ENCODE assay signal across 11 cellular contexts in genomic region chr12:110141389-110141788, GRCh38. TPM values are rescaled to one million over a fixed set of nuclear protein-coding genes. Genes with fewer than 3 reads are reported as not detected.
DNase-seq lines count a peak whose midpoint lies in the region; ATAC-seq and TF ChIP-seq lines count a peak whose summit lies in the region.
"Had no signal": no experiment of that assay in that cellular context is flagged by ENCODE, and none has a peak within 500 bp of the region (broad histone marks: within the 10 kb centered on the region; RNA-seq: fewer than 3 reads in every experiment).

No MANE protein-coding gene starts in this region.

- DNase-seq in IMR-90 = peak; percentile 65
- DNase-seq in dedifferentiated amniotic fluid mesenchymal stem cell (ENCODE audit: extremely low spot score) = peak; percentile 53
- peak in 2 of 3 donors; percentile 53 to 57 for DNase-seq in right lobe of liver
- peak; percentile 29 for DNase-seq in transverse colon
- DNase-seq in activated CD4-positive, alpha-beta T cell treated with anti-CD3 and anti-CD28 coated beads for 1 hour = no peak
- DNase-seq in NCI-H2227 (lab: John Stamatoyannopoulos, UW; ENCODE audit: unreplicated experiment) = no peak
- DNase-seq in activated CD8-positive, alpha-beta T cell treated with anti-CD3 and anti-CD28 coated beads, Interleukin-2, amount 10 ng/mL, durations not matched to agents 7 days and 5 days = no peak
- DNase-seq: mesendoderm, NCI-H524 treated with DMSO at 0.1 percent for 48 hours, substantia nigra had no signal

- H3K79me1 ChIP-seq in IMR-90 (ENCODE audit: low read depth in 1 of 2, low read length in 2 of 2) = peaks cover 0 to 3% of the 10 kb centered on the region in 2 experiments; a peak in 2 of 4 replicates

- in situ Hi-C loops in IMR-90 (cut with MboI; ENCODE audit: low sequenced_read_pairs) (no loop called here), transverse colon (cut with MboI; ENCODE audit: low pct_ligation_motif_present in 1 of 4, low pct_unique_long_range_greater_than_20kb in 1 of 4, low sequenced_read_pairs in 3 of 4) (no loop called here)

- H3K56ac ChIP-seq in IMR-90 (ENCODE audit: extremely low read depth, insufficient read depth, low read length) = no peak overlapping the region

- no peak overlapping the region for H2AK5ac ChIP-seq in IMR-90 (ENCODE audit: low read depth, low read length)

- TF ChIP-seq CTCF in IMR-90 (conservative IDR thresholded peaks at IDR 0.05; ENCODE audit: low read depth, low read length) (no peak), right lobe of liver (IDR thresholded peaks at IDR 0.05) (no peak), transverse colon (IDR thresholded peaks at IDR 0.05) (no peak)

- dilution Hi-C loops in IMR-90 (cut with HindIII; ENCODE audit: low sequenced_read_pairs, unreplicated experiment) = no loop called here

- H3K4ac ChIP-seq in IMR-90 (ENCODE audit: low read depth, low read length) = no peak overlapping the region

- no peak overlapping the region for H2BK20ac ChIP-seq in IMR-90 (ENCODE audit: low read depth, low read length)

- H3K27ac ChIP-seq in IMR-90 (ENCODE audit: insufficient read depth, low read length) (no peak overlapping the region), right lobe of liver (peak overlapping the region in 1 of 3 donors; percentile 44), transverse colon (peak overlapping the region; percentile 7 to 64 (median 34))
- H3K27ac ChIP-seq: parathyroid adenoma had no signal

- H4K8ac ChIP-seq in IMR-90 (ENCODE audit: low read depth in 2 of 2, low read length in 2 of 2) = no peak overlapping the region

- H3K4me1 Mint-ChIP-seq in activated CD8-positive, alpha-beta T cell treated with anti-CD3 and anti-CD28 coated beads, Interleukin-2, amount 10 ng/mL, durations not matched to agents 7 days and 5 days (ENCODE audit: low read depth) = no peaks in the 10 kb centered on the region

- H3K4me2 ChIP-seq in IMR-90 (ENCODE audit: low read depth, low read length) = no peak overlapping the region

- no peak overlapping the region for H4K5ac ChIP-seq in IMR-90 (ENCODE audit: low read depth, low read length)

- H3K9ac ChIP-seq in IMR-90 (ENCODE audit: low read depth, low read length) = no peak overlapping the region
- H3K9ac ChIP-seq: parathyroid adenoma had no signal

- H2BK120ac ChIP-seq in IMR-90 (ENCODE audit: low read depth, low read length) = no peak overlapping the region

- no peak overlapping the region for H2BK15ac ChIP-seq in IMR-90 (ENCODE audit: low read depth, low read length)

- TF ChIP-seq POLR2A in IMR-90 (IDR thresholded peaks at IDR 0.05; ENCODE audit: low read depth, low read length) (no peak), right lobe of liver (IDR thresholded peaks at IDR 0.05) (no peak), transverse colon (IDR thresholded peaks at IDR 0.05) (no peak)

- no peak overlapping the region for H3K18ac ChIP-seq in IMR-90 (ENCODE audit: low read depth, low read length)

- no peak overlapping the region for H4K91ac ChIP-seq in IMR-90 (ENCODE audit: insufficient read depth, low read depth, low read length)

- H3K4me3 ChIP-seq in IMR-90 (ENCODE audit: insufficient read depth, low read depth, low read length) (no peak overlapping the region), right lobe of liver (no peak overlapping the region), transverse colon (no peak overlapping the region)

- H3K4me3 Mint-ChIP-seq in activated CD8-positive, alpha-beta T cell treated with anti-CD3 and anti-CD28 coated beads, Interleukin-2, amount 10 ng/mL, durations not matched to agents 7 days and 5 days = no peak overlapping the region

- intact Hi-C loops in IMR-90 (cut with micrococcal nuclease) = no loop called here
- intact Hi-C loops in right lobe of liver (cut with DNase I) = no loop called here
- intact Hi-C loops in transverse colon (cut with DNase I; ENCODE audit: low total_unique reads) = no loop called here

- H2BK5ac ChIP-seq in IMR-90 (ENCODE audit: low read depth, low read length, poor library complexity, severe bottlenecking) = peak overlapping the region; percentile 24

- H3K9me3 Mint-ChIP-seq in activated CD8-positive, alpha-beta T cell treated with anti-CD3 and anti-CD28 coated beads, Interleukin-2, amount 10 ng/mL, durations not matched to agents 7 days and 5 days (ENCODE audit: insufficient read depth) = no peaks in the 10 kb centered on the region

- CTCF ChIA-PET in IMR-90 (lab: Yijun Ruan, JAX) = no interaction called here
- CTCF ChIA-PET in activated CD8-positive, alpha-beta T cell treated with anti-CD3 and anti-CD28 coated beads, Interleukin-2, amount 10 ng/mL, durations not matched to agents 7 days and 5 days (lab: Charles Lee) = no interaction called here

- TF ChIP-seq RAD21 in IMR-90 (IDR thresholded peaks at IDR 0.05; ENCODE audit: low read length) = no peak

- no peak for ATAC-seq in IMR-90 (ENCODE audit: low read depth)
- ATAC-seq in right lobe of liver = peak; percentile 79 to 90 (median 86)
- no peak for ATAC-seq in activated CD8-positive, alpha-beta T cell treated with anti-CD3 and anti-CD28 coated beads, Interleukin-2, amount 10 ng/mL, durations not matched to agents 7 days and 5 days

- H3K23ac ChIP-seq in IMR-90 (ENCODE audit: low read depth, low read length) = no peak overlapping the region

- POLR2A ChIA-PET in IMR-90 (lab: Charles Lee; ENCODE audit: unreplicated experiment) = no interaction called here
- POLR2A ChIA-PET in activated CD8-positive, alpha-beta T cell treated with anti-CD3 and anti-CD28 coated beads, Interleukin-2, amount 10 ng/mL, durations not matched to agents 7 days and 5 days (lab: Charles Lee) = no interaction called here

- H3K9me1 ChIP-seq in IMR-90 (ENCODE audit: insufficient read depth, low read length) = no peaks in the 10 kb centered on the region

- H3K4me1 ChIP-seq in IMR-90 (ENCODE audit: control insufficient read depth, insufficient read depth, low read length) = no peaks in the 10 kb centered on the region
- no peaks in the 10 kb centered on the region for H3K4me1 ChIP-seq in right lobe of liver
- no peaks in the 10 kb centered on the region for H3K4me1 ChIP-seq in transverse colon
- H3K4me1 ChIP-seq: parathyroid adenoma had no signal

- TF ChIP-seq EP300 in transverse colon (IDR thresholded peaks at IDR 0.05; ENCODE audit: low read depth) = no peak

- H3K27me3 Mint-ChIP-seq in activated CD8-positive, alpha-beta T cell treated with anti-CD3 and anti-CD28 coated beads, Interleukin-2, amount 10 ng/mL, durations not matched to agents 7 days and 5 days (ENCODE audit: low read depth) = no peaks in the 10 kb centered on the region

- H3K27ac Mint-ChIP-seq in activated CD8-positive, alpha-beta T cell treated with anti-CD3 and anti-CD28 coated beads, Interleukin-2, amount 10 ng/mL, durations not matched to agents 7 days and 5 days = no peak overlapping the region

- H3K27me3 ChIP-seq in IMR-90 (ENCODE audit: control insufficient read depth, insufficient read depth, low read length) = no peaks in the 10 kb centered on the region
- no peaks in the 10 kb centered on the region for H3K27me3 ChIP-seq in right lobe of liver
- no peaks in the 10 kb centered on the region for H3K27me3 ChIP-seq in transverse colon

- no peaks in the 10 kb centered on the region for H3K36me3 Mint-ChIP-seq in activated CD8-positive, alpha-beta T cell treated with anti-CD3 and anti-CD28 coated beads, Interleukin-2, amount 10 ng/mL, durations not matched to agents 7 days and 5 days (ENCODE audit: low read depth)

- H3K9me3 ChIP-seq in IMR-90 (ENCODE audit: control insufficient read depth, insufficient read depth, low read length) (no peaks in the 10 kb centered on the region), right lobe of liver (no peaks in the 10 kb centered on the region), transverse colon (no peaks in the 10 kb centered on the region)

- H2AK9ac ChIP-seq in IMR-90 (replicated peaks; ENCODE audit: low read depth, low read length, poor library complexity) = no peak overlapping the region

- no TSS peak for BruUV-seq in IMR-90 (replicated peaks; lab: Mats Ljungman, UMichigan)

- no peaks in the 10 kb centered on the region for H4K20me1 ChIP-seq in IMR-90 (ENCODE audit: insufficient read depth, low read length)

- peaks cover 24% of the 10 kb centered on the region for H3K36me3 ChIP-seq in IMR-90 (ENCODE audit: control insufficient read depth, insufficient read depth, low read length)
- peaks cover 0 to 7% (median 2%) of the 10 kb centered on the region in 4 donors for H3K36me3 ChIP-seq in right lobe of liver
- H3K36me3 ChIP-seq in transverse colon = peaks cover 0 to 7% (median 3%) of the 10 kb centered on the region in 4 donors

- WGBS in IMR-90 (ENCODE audit: extremely low coverage in 2 of 2, insufficient read length in 1 of 2), 2 experiments = 100% methylated on average over 1 of the region's 6 CpGs; no CpG with 5 or more reads in 1 of the 2 experiments
- WGBS in right lobe of liver (ENCODE audit: insufficient coverage, low coverage, low lambda C conversion rate, missing lambda C conversion rate) = 19% methylated on average over 6 of the region's 6 CpGs
- 72 to 76% methylated on average over 3 to 6 of the region's 6 CpGs for WGBS in transverse colon (ENCODE audit: low coverage in 1 of 2), 2 donors

- no peak overlapping the region for H3K14ac ChIP-seq in IMR-90 (replicated peaks; ENCODE audit: low read depth, low read length)

- no peak overlapping the region for H2AFZ ChIP-seq in IMR-90 (replicated peaks; ENCODE audit: low read length, poor library complexity)
- H2AFZ ChIP-seq: parathyroid adenoma had no signal

TF ChIP-seq in IMR-90, 13 proteins besides CTCF, POLR2A, EP300 and RAD21 (continues in another document):
- no peak for TF ChIP-seq SMC3 (IDR thresholded peaks at IDR 0.05; ENCODE audit: low read depth, low read length)
- TF ChIP-seq, protein P1, sequence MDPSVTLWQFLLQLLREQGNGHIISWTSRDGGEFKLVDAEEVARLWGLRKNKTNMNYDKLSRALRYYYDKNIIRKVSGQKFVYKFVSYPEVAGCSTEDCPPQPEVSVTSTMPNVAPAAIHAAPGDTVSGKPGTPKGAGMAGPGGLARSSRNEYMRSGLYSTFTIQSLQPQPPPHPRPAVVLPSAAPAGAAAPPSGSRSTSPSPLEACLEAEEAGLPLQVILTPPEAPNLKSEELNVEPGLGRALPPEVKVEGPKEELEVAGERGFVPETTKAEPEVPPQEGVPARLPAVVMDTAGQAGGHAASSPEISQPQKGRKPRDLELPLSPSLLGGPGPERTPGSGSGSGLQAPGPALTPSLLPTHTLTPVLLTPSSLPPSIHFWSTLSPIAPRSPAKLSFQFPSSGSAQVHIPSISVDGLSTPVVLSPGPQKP (IDR thresholded peaks at IDR 0.05; ENCODE audit: borderline replicate concordance, low read depth, low read length) = no peak
- no peak for TF ChIP-seq FOS (IDR thresholded peaks at IDR 0.05; ENCODE audit: low read depth, low read length)
- TF ChIP-seq RCOR1 (IDR thresholded peaks at IDR 0.05; ENCODE audit: insufficient replicate concordance, low read length) = no peak

RNA-seq across cellular contexts. Expression of gene IFT81, which starts 17.2 kb away (rescaled TPM):
- 6.1 and 10.6 TPM in 2 replicates for total RNA-seq in IMR-90 (2012; rRNA removed)
- 6.7 and 8.1 TPM in 2 replicates for polyA plus RNA-seq in IMR-90 (2012; rRNA removed)
- 1.5 and 2.1 TPM in 2 replicates for polyA plus RNA-seq in IMR-90 (2012; cell fraction: cytosol; rRNA removed)
- 2.3 and 9.2 TPM in 2 replicates for polyA plus RNA-seq in IMR-90 (2012; cell fraction: nucleus; rRNA removed; ENCODE audit: low replicate concordance)
- 1 to 10 TPM; 1.3 to 5.1 (median 2.5) TPM for total RNA-seq in right lobe of liver
- 10 to 100 TPM in 1 of 4 donors, 1 to 10 TPM in 3; 2.6 to 14.8 (median 6.4) TPM for total RNA-seq in transverse colon
- 1 to 10 TPM; 1.5 to 2.1 TPM for total RNA-seq in activated CD8-positive, alpha-beta T cell treated with anti-CD3 and anti-CD28 coated beads, Interleukin-2, amount 10 ng/mL, durations not matched to agents 7 days and 5 days

Comparison
In these comparisons a context has a peak if more than half of its experiments do, and no peak if none do; other contexts are left out.
1. ATAC-seq: peak in right lobe of liver (4 of 4); none in IMR-90 (single experiment) and activated CD8-positive, alpha-beta T cell treated with anti-CD3 and anti-CD28 coated beads, Interleukin-2, amount 10 ng/mL, durations not matched to agents 7 days and 5 days (single experiment).
2. DNase-seq: peak in IMR-90 (single experiment), dedifferentiated amniotic fluid mesenchymal stem cell (single experiment), right lobe of liver (2 of 3) and transverse colon (single experiment); none in activated CD4-positive, alpha-beta T cell treated with anti-CD3 and anti-CD28 coated beads for 1 hour (single experiment), NCI-H2227 (single experiment) and activated CD8-positive, alpha-beta T cell treated with anti-CD3 and anti-CD28 coated beads, Interleukin-2, amount 10 ng/mL, durations not matched to agents 7 days and 5 days (single experiment).